1 cellular context compared by ENCODE assay signal in genomic region chr3:187719628-187720336, GRCh38.
TF ChIP-seq lines count a peak whose summit lies in the region.

No MANE protein-coding gene starts in this region.

TF ChIP-seq in HepG2, 621 proteins besides CTCF, POLR2A, EP300 and RAD21 (continued from another document and continues in another):
- TF ChIP-seq POGK (CRISPR knock-in tag; conservative IDR thresholded peaks at IDR 0.05) (peak; percentile 59), MTA1 (CRISPR knock-in tag; IDR thresholded peaks at IDR 0.05; ENCODE audit: borderline replicate concordance) (peak; percentile 88), TBX3 (IDR thresholded peaks at IDR 0.05; ENCODE audit: borderline replicate concordance) (peak; percentile 59; the same call in 1 of the 2 replicates), NR2F2 (IDR thresholded peaks at IDR 0.05; ENCODE audit: borderline replicate concordance, low read depth) (peak; percentile 86), TGIF2 (CRISPR knock-in tag; IDR thresholded peaks at IDR 0.05) (peak; percentile 55; the same call in 1 of the 2 replicates), RXRB (CRISPR knock-in tag; IDR thresholded peaks at IDR 0.05; ENCODE audit: borderline replicate concordance) (peak; percentile 76), ZBTB8A (CRISPR knock-in tag; IDR thresholded peaks at IDR 0.05; ENCODE audit: borderline replicate concordance, low read depth) (no peak), NFIC (IDR thresholded peaks at IDR 0.05; ENCODE audit: low read length) (peak; percentile 89), MYPOP (CRISPR knock-in tag; IDR thresholded peaks at IDR 0.05) (peak; percentile 78; the same call in 1 of the 2 replicates), ATAD3A (CRISPR knock-in tag; IDR thresholded peaks at IDR 0.05) (no peak), MNT (IDR thresholded peaks at IDR 0.05) (0 out of 2 replicates have a peak, but pooled peaks have one; percentile 9), REST (IDR thresholded peaks at IDR 0.05; ENCODE audit: borderline replicate concordance in 1 of 2, low read depth in 1 of 2, low read length in 2 of 2) (0 out of 4 replicates have a peak, but pooled peaks of 1 of the 2 experiments have one; percentile 17), ZNF788 (CRISPR knock-in tag; IDR thresholded peaks at IDR 0.05; ENCODE audit: borderline replicate concordance) (peak; percentile 16; the same call in 1 of the 2 replicates), AGO2 (optimal IDR thresholded peaks at IDR 0.05; ENCODE audit: low read depth, low read length) (peak; percentile 82), KLF6 (CRISPR knock-in tag; IDR thresholded peaks at IDR 0.05) (0 out of 2 replicates have a peak, but pooled peaks have one; percentile 22), ZNF33B (CRISPR knock-in tag; IDR thresholded peaks at IDR 0.05) (no peak), KLF9 (CRISPR knock-in tag; IDR thresholded peaks at IDR 0.05; ENCODE audit: low read depth) (no peak; the same call in 1 of the 2 replicates), ZNF318 (CRISPR knock-in tag; IDR thresholded peaks at IDR 0.05) (no peak), IRF9 (CRISPR knock-in tag; IDR thresholded peaks at IDR 0.05; ENCODE audit: borderline replicate concordance) (peak; percentile 57; the same call in 1 of the 2 replicates), ZFY (CRISPR knock-in tag; IDR thresholded peaks at IDR 0.05) (peak; percentile 66), PAXIP1 (CRISPR knock-in tag; conservative IDR thresholded peaks at IDR 0.05) (peak; percentile 96)
